Comparison of ENCODE assay signal across 16 cellular contexts in genomic region chr1:225612265-225612664, GRCh38. TPM values are rescaled to one million over a fixed set of nuclear protein-coding genes. Genes with fewer than 3 reads are reported as not detected.
A peak's percentile ranks its signal among the peaks of the same experiment; 100 is the strongest.
DNase-seq lines count a peak whose midpoint lies in the region; ATAC-seq and TF ChIP-seq lines count a peak whose summit lies in the region.
"Had no signal": no experiment of that assay in that cellular context is flagged by ENCODE, and none has a peak within 500 bp of the region (broad histone marks: within the 10 kb centered on the region; RNA-seq: fewer than 3 reads in every experiment).

No MANE protein-coding gene starts in this region.

- H3K36me3 ChIP-seq in osteoblast (ENCODE audit: insufficient read depth, low read length), result no peaks in the 10 kb centered on the region

- no peaks in the 10 kb centered on the region for H3K9me3 ChIP-seq in osteoblast (ENCODE audit: low read depth, low read length)

- DNase-seq in Right ventricle myocardium superior, result no peak
- DNase-seq in cardiac septum (ENCODE audit: low spot score), result no peak
- peak; percentile 96 for DNase-seq in fibroblast of villous mesenchyme (ENCODE audit: low read depth)
- DNase-seq in osteoblast (ENCODE audit: insufficient read length, low spot score, missing footprints), result no peak
- DNase-seq in left colon, result no peak
- no peak for DNase-seq in NAMALWA (ENCODE audit: low spot score)
- DNase-seq in activated T-helper 2 cell treated with anti-CD3 and anti-CD28 coated beads, Interferon-gamma antibody, Interleukin-2, Interleukin-4, amounts not matched to agents 10 μg/mL and 5 μg/mL and 100 μg/mL, durations not matched to agents 14 hours and 24 hours and 36 hours (ENCODE audit: low spot score), result no peak
- no peak for DNase-seq in NCI-H510A treated with DMSO at 0.1 percent for 48 hours (lab: John Stamatoyannopoulos, UW)
- DNase-seq: activated CD8-positive, alpha-beta T cell treated with anti-CD3 and anti-CD28 coated beads, Interleukin-2, amount 10 ng/mL, durations not matched to agents 7 days and 5 days; CD4-positive, alpha-beta T cell; DND-41; NCI-H1436 treated with DMSO at 0.1 percent for 48 hours; NK-92 treated with Interleukin-12 subunit alpha and Interleukin-12 subunit beta, amount 100 ng/mL, for 24 hours; T-helper 17 cell had no signal

- H3K4me3 ChIP-seq in fibroblast of villous mesenchyme (ENCODE audit: low read depth, low read length), result no peak overlapping the region
- H3K4me3 ChIP-seq in osteoblast (ENCODE audit: insufficient read depth, low read length), result no peak overlapping the region

- H4K20me1 ChIP-seq in osteoblast (ENCODE audit: insufficient read depth, low read length), result peaks cover 57% of the 10 kb centered on the region

- no peaks in the 10 kb centered on the region for H3K36me3 Mint-ChIP-seq in activated T-helper 2 cell treated with anti-CD3 and anti-CD28 coated beads, Interferon-gamma antibody, Interleukin-2, Interleukin-4, amounts not matched to agents 10 μg/mL and 5 μg/mL and 100 μg/mL, durations not matched to agents 14 hours and 24 hours and 36 hours (ENCODE audit: low read depth)

- intact Hi-C loops in Right ventricle myocardium superior (cut with DNase I), result no loop called here
- intact Hi-C loops in cardiac septum (cut with DNase I), result no loop called here
- intact Hi-C loops in left colon (cut with DNase I, micrococcal nuclease), result no loop called here
- intact Hi-C loops in activated T-helper 2 cell treated with anti-CD3 and anti-CD28 coated beads, Interferon-gamma antibody, Interleukin-2, Interleukin-4, amounts not matched to agents 10 μg/mL and 5 μg/mL and 100 μg/mL, durations not matched to agents 14 hours and 24 hours and 36 hours (cut with micrococcal nuclease), result no loop called here

- H2AFZ ChIP-seq in osteoblast (ENCODE audit: low read length), result no peak overlapping the region

- H3K27me3 ChIP-seq in osteoblast (ENCODE audit: insufficient read depth, low read length), result no peaks in the 10 kb centered on the region

- no peak overlapping the region for H3K27ac Mint-ChIP-seq in activated T-helper 2 cell treated with anti-CD3 and anti-CD28 coated beads, Interferon-gamma antibody, Interleukin-2, Interleukin-4, amounts not matched to agents 10 μg/mL and 5 μg/mL and 100 μg/mL, durations not matched to agents 14 hours and 24 hours and 36 hours
- H3K27ac Mint-ChIP-seq: activated CD8-positive, alpha-beta T cell treated with anti-CD3 and anti-CD28 coated beads, Interleukin-2, amount 10 ng/mL, durations not matched to agents 7 days and 5 days; activated T-helper 17 cell treated with anti-CD3 and anti-CD28 coated beads, Interleukin-2, amount 50 U/mL, for 72 hours; CD4-positive, alpha-beta T cell; T-helper 17 cell had no signal

- peak overlapping the region; percentile 49 for H3K27ac ChIP-seq in osteoblast (ENCODE audit: low read depth, low read length)

- H3K4me2 ChIP-seq in osteoblast (ENCODE audit: insufficient read depth, low read length), result peak overlapping the region; percentile 1

- H3K4me1 ChIP-seq in osteoblast (ENCODE audit: insufficient read depth, low read length), result peaks cover 22% of the 10 kb centered on the region

- H3K79me2 ChIP-seq in osteoblast (ENCODE audit: insufficient read depth, low read length), result peaks cover 94% of the 10 kb centered on the region

- peaks cover 2% of the 10 kb centered on the region for H3K27me3 Mint-ChIP-seq in activated T-helper 2 cell treated with anti-CD3 and anti-CD28 coated beads, Interferon-gamma antibody, Interleukin-2, Interleukin-4, amounts not matched to agents 10 μg/mL and 5 μg/mL and 100 μg/mL, durations not matched to agents 14 hours and 24 hours and 36 hours (ENCODE audit: low read depth)
- H3K27me3 Mint-ChIP-seq: activated T-helper 17 cell treated with anti-CD3 and anti-CD28 coated beads, Interleukin-2, amount 50 U/mL, for 72 hours; T-helper 17 cell had no signal

- H3K4me3 Mint-ChIP-seq in activated T-helper 2 cell treated with anti-CD3 and anti-CD28 coated beads, Interferon-gamma antibody, Interleukin-2, Interleukin-4, amounts not matched to agents 10 μg/mL and 5 μg/mL and 100 μg/mL, durations not matched to agents 14 hours and 24 hours and 36 hours (ENCODE audit: low read depth), result no peak overlapping the region
- H3K4me3 Mint-ChIP-seq: activated CD8-positive, alpha-beta T cell treated with anti-CD3 and anti-CD28 coated beads, Interleukin-2, amount 10 ng/mL, durations not matched to agents 7 days and 5 days; activated T-helper 17 cell treated with anti-CD3 and anti-CD28 coated beads, Interleukin-2, amount 50 U/mL, for 72 hours; CD4-positive, alpha-beta T cell; T-helper 17 cell; WTC11 had no signal

- TF ChIP-seq CTCF in fibroblast of villous mesenchyme (IDR thresholded peaks at IDR 0.05; ENCODE audit: insufficient read depth, low read depth, low read length), result no peak
- TF ChIP-seq CTCF in osteoblast (IDR thresholded peaks at IDR 0.05; ENCODE audit: extremely low read depth, low read depth, low read length), result no peak

- H3K4me1 Mint-ChIP-seq in activated T-helper 2 cell treated with anti-CD3 and anti-CD28 coated beads, Interferon-gamma antibody, Interleukin-2, Interleukin-4, amounts not matched to agents 10 μg/mL and 5 μg/mL and 100 μg/mL, durations not matched to agents 14 hours and 24 hours and 36 hours (ENCODE audit: low read depth), result no peaks in the 10 kb centered on the region
- H3K4me1 Mint-ChIP-seq: activated T-helper 17 cell treated with anti-CD3 and anti-CD28 coated beads, Interleukin-2, amount 50 U/mL, for 72 hours had no signal

- peak; percentile 23 for ATAC-seq in Right ventricle myocardium superior (ENCODE audit: poor library complexity)
- no peak for ATAC-seq in left colon
- ATAC-seq: activated CD8-positive, alpha-beta T cell treated with anti-CD3 and anti-CD28 coated beads, Interleukin-2, amount 10 ng/mL, durations not matched to agents 7 days and 5 days; activated T-helper 17 cell treated with anti-CD3 and anti-CD28 coated beads, Interleukin-2, amount 50 U/mL, for 72 hours; T-helper 17 cell; WTC11 had no signal

- H3K9me3 Mint-ChIP-seq in activated T-helper 2 cell treated with anti-CD3 and anti-CD28 coated beads, Interferon-gamma antibody, Interleukin-2, Interleukin-4, amounts not matched to agents 10 μg/mL and 5 μg/mL and 100 μg/mL, durations not matched to agents 14 hours and 24 hours and 36 hours, result no peaks in the 10 kb centered on the region
- H3K9me3 Mint-ChIP-seq: activated T-helper 17 cell treated with anti-CD3 and anti-CD28 coated beads, Interleukin-2, amount 50 U/mL, for 72 hours; CD4-positive, alpha-beta T cell had no signal

RNA-seq across cellular contexts. Expression of gene ENAH, which starts 40.7 kb away (rescaled TPM):
- 70.4 TPM for total RNA-seq in Right ventricle myocardium superior
- 195 TPM for total RNA-seq in cardiac septum
- 126 and 135 TPM in 2 replicates for total RNA-seq in fibroblast of villous mesenchyme
- total RNA-seq in osteoblast, result 344 and 453 TPM in 2 replicates
- 10 to 100 TPM; 29.7 to 43.3 TPM for total RNA-seq in left colon
- 0.11 and 0.14 TPM in 2 replicates for total RNA-seq in activated T-helper 2 cell treated with anti-CD3 and anti-CD28 coated beads, Interferon-gamma antibody, Interleukin-2, Interleukin-4, amounts not matched to agents 10 μg/mL and 5 μg/mL and 100 μg/mL, durations not matched to agents 14 hours and 24 hours and 36 hours
- total RNA-seq: activated CD8-positive, alpha-beta T cell treated with anti-CD3 and anti-CD28 coated beads, Interleukin-2, amount 10 ng/mL, durations not matched to agents 7 days and 5 days; CD4-positive, alpha-beta T cell had no signal

Comparison
In these comparisons a context has a peak if more than half of its experiments do, and no peak if none do; other contexts are left out.
1. RNA of gene ENAH, which starts 40.7 kb away (total RNA-seq): 344 to 453 TPM in osteoblast, 195 TPM in cardiac septum (single experiment), 126 to 135 TPM in fibroblast of villous mesenchyme, 70.4 TPM in Right ventricle myocardium superior (single experiment) and 29.7 to 43.3 TPM in left colon; 0.11 to 0.14 TPM in activated T-helper 2 cell treated with anti-CD3 and anti-CD28 coated beads, Interferon-gamma antibody, Interleukin-2, Interleukin-4, amounts not matched to agents 10 μg/mL and 5 μg/mL and 100 μg/mL, durations not matched to agents 14 hours and 24 hours and 36 hours; every median in the first group is over 10 times any median in the second.